In genomic region chrX:9847071-9847470, GRCh38 we compare ENCODE assay signal across 1 cellular context.
TF ChIP-seq lines count a peak whose summit lies in the region.

No MANE protein-coding gene starts in this region.

TF ChIP-seq in HEK293T, 16 proteins besides CTCF, POLR2A, EP300 and RAD21 (continued from another document):
- TF ChIP-seq, protein P1, sequence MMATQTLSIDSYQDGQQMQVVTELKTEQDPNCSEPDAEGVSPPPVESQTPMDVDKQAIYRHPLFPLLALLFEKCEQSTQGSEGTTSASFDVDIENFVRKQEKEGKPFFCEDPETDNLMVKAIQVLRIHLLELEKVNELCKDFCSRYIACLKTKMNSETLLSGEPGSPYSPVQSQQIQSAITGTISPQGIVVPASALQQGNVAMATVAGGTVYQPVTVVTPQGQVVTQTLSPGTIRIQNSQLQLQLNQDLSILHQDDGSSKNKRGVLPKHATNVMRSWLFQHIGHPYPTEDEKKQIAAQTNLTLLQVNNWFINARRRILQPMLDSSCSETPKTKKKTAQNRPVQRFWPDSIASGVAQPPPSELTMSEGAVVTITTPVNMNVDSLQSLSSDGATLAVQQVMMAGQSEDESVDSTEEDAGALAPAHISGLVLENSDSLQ (IDR thresholded peaks at IDR 0.05), result no peak
- no peak for TF ChIP-seq FOXM1 (IDR thresholded peaks at IDR 0.05; ENCODE audit: borderline replicate concordance)
TF ChIP-seq in HEK293T: peak in this region for 0.
